In genomic region chr11:35083181-35084061, GRCh38 we compare ENCODE assay signal across 8 cellular contexts. TPM values are rescaled to one million over a fixed set of nuclear protein-coding genes. Genes with fewer than 3 reads are reported as not detected.
DNase-seq lines count a peak whose midpoint lies in the region; ATAC-seq and TF ChIP-seq lines count a peak whose summit lies in the region.

No MANE protein-coding gene starts in this region.

- intact Hi-C loops in CD8-positive, alpha-beta T cell (cut with DNase I, micrococcal nuclease): loop anchor here (2.0 to 5.0 kb wide), 6 partner anchors 25 to 85 kb away; partner anchors contain the start of gene CD44 (in 1 of the 2)
- intact Hi-C loops in activated CD4-positive, alpha-beta T cell treated with anti-CD3 and anti-CD28 coated beads, Interleukin-2, amount 10 ng/mL, durations not matched to agents 24 days and 14 days (cut with micrococcal nuclease): loop anchor here (1.0 to 10.0 kb wide), 13 partner anchors 38 to 849 kb away; partner anchors contain the start of genes APIP, CD44 and PDHX

- H3K27me3 ChIP-seq in CD8-positive, alpha-beta T cell (ENCODE audit: insufficient read depth, low read length): no peaks in the 10 kb centered on the region
- H3K27me3 ChIP-seq in HUES6 (ENCODE audit: control insufficient read depth, insufficient read depth, low read length): no peaks in the 10 kb centered on the region

- H3K36me3 Mint-ChIP-seq in CD8-positive, alpha-beta T cell: no peaks in the 10 kb centered on the region
- H3K36me3 Mint-ChIP-seq in activated CD4-positive, alpha-beta T cell treated with anti-CD3 and anti-CD28 coated beads, Interleukin-2, amount 10 ng/mL, durations not matched to agents 24 days and 14 days (ENCODE audit: low read depth): peaks cover 3% of the 10 kb centered on the region
- H3K36me3 Mint-ChIP-seq in stimulated activated memory B cell treated with anti-CD40 and anti-IgM and Interleukin-4, amounts not matched to agents 10 μg/mL and 1 μg/mL and 100 μg/mL, for 72 hours: no peaks in the 10 kb centered on the region

- H3K4me1 ChIP-seq in CD8-positive, alpha-beta T cell (ENCODE audit: insufficient read depth, low read length): peaks cover 71% of the 10 kb centered on the region
- H3K4me1 ChIP-seq in HUES6 (ENCODE audit: control insufficient read depth, insufficient read depth, low read length): peaks cover 15% of the 10 kb centered on the region; the same call in 1 of the 2 replicates

- peak; percentile 29 to 80 (median 65) for DNase-seq in CD8-positive, alpha-beta T cell
- DNase-seq in activated CD4-positive, alpha-beta T cell treated with anti-CD3 and anti-CD28 coated beads, Interleukin-2, amount 10 ng/mL, durations not matched to agents 24 days and 14 days: peak; percentile 93
- DNase-seq in coronary artery (ENCODE audit: low spot score) (peak; percentile 88), mucosa of gallbladder (ENCODE audit: low spot score) (peak; percentile 74), NCI-H146 treated with DMSO at 0.1 percent for 48 hours (lab: John Stamatoyannopoulos, UW; ENCODE audit: unreplicated experiment) (no peak)

- ATAC-seq in CD8-positive, alpha-beta T cell: peak; percentile 51
- ATAC-seq in GM21526 (IDR thresholded peaks at IDR 0.05; ENCODE audit: low FRiP score, unreplicated experiment): peak; percentile 58
- peak; percentile 96 for ATAC-seq in stimulated activated memory B cell treated with anti-CD40 and anti-IgM and Interleukin-4, amounts not matched to agents 10 μg/mL and 1 μg/mL and 100 μg/mL, for 72 hours

- H3K36me3 ChIP-seq in CD8-positive, alpha-beta T cell (ENCODE audit: insufficient read depth, low read length): no peaks in the 10 kb centered on the region
- no peaks in the 10 kb centered on the region for H3K36me3 ChIP-seq in HUES6 (ENCODE audit: control insufficient read depth, insufficient read depth, low read length)

- peaks cover 83% of the 10 kb centered on the region for H3K4me1 Mint-ChIP-seq in CD8-positive, alpha-beta T cell (ENCODE audit: low read depth)
- H3K4me1 Mint-ChIP-seq in activated CD4-positive, alpha-beta T cell treated with anti-CD3 and anti-CD28 coated beads, Interleukin-2, amount 10 ng/mL, durations not matched to agents 24 days and 14 days: peaks cover 78% of the 10 kb centered on the region
- H3K4me1 Mint-ChIP-seq in stimulated activated memory B cell treated with anti-CD40 and anti-IgM and Interleukin-4, amounts not matched to agents 10 μg/mL and 1 μg/mL and 100 μg/mL, for 72 hours: peaks cover 79% of the 10 kb centered on the region

- peak overlapping the region; percentile 73 for H3K27ac ChIP-seq in CD8-positive, alpha-beta T cell (ENCODE audit: low read depth, low read length)
- H3K27ac ChIP-seq in HUES6 (ENCODE audit: low read depth, low read length): no peak overlapping the region; the same call in 1 of the 2 replicates
- H3K27ac ChIP-seq in coronary artery: peak overlapping the region; percentile 62 to 83

- peak overlapping the region; percentile 30 for H3K9ac ChIP-seq in HUES6 (ENCODE audit: low read length)

- no peaks in the 10 kb centered on the region for H3K9me3 Mint-ChIP-seq in CD8-positive, alpha-beta T cell
- H3K9me3 Mint-ChIP-seq in activated CD4-positive, alpha-beta T cell treated with anti-CD3 and anti-CD28 coated beads, Interleukin-2, amount 10 ng/mL, durations not matched to agents 24 days and 14 days: peaks cover 13% of the 10 kb centered on the region
- H3K9me3 Mint-ChIP-seq in stimulated activated memory B cell treated with anti-CD40 and anti-IgM and Interleukin-4, amounts not matched to agents 10 μg/mL and 1 μg/mL and 100 μg/mL, for 72 hours: no peaks in the 10 kb centered on the region

- H3K4me3 Mint-ChIP-seq in CD8-positive, alpha-beta T cell: peak overlapping the region; percentile 73
- peak overlapping the region; percentile 73 for H3K4me3 Mint-ChIP-seq in activated CD4-positive, alpha-beta T cell treated with anti-CD3 and anti-CD28 coated beads, Interleukin-2, amount 10 ng/mL, durations not matched to agents 24 days and 14 days
- H3K4me3 Mint-ChIP-seq in stimulated activated memory B cell treated with anti-CD40 and anti-IgM and Interleukin-4, amounts not matched to agents 10 μg/mL and 1 μg/mL and 100 μg/mL, for 72 hours: peak overlapping the region; percentile 72

- H3K27ac Mint-ChIP-seq in CD8-positive, alpha-beta T cell: peak overlapping the region; percentile 98
- peak overlapping the region; percentile 86 for H3K27ac Mint-ChIP-seq in activated CD4-positive, alpha-beta T cell treated with anti-CD3 and anti-CD28 coated beads, Interleukin-2, amount 10 ng/mL, durations not matched to agents 24 days and 14 days
- peak overlapping the region; percentile 98 for H3K27ac Mint-ChIP-seq in stimulated activated memory B cell treated with anti-CD40 and anti-IgM and Interleukin-4, amounts not matched to agents 10 μg/mL and 1 μg/mL and 100 μg/mL, for 72 hours

- POLR2A ChIA-PET in CD8-positive, alpha-beta T cell (lab: Charles Lee): interaction anchor here (1.2 kb wide), 1 partner anchor 56 kb away, joined by 5 read pairs; the partner anchor contains the start of gene CD44

- H3K4me3 ChIP-seq in CD8-positive, alpha-beta T cell (ENCODE audit: low read depth, low read length): peak overlapping the region; percentile 40
- H3K4me3 ChIP-seq in HUES6 (ENCODE audit: low read depth, low read length): no peak overlapping the region
- no peak overlapping the region for H3K4me3 ChIP-seq in coronary artery

- no peak for TF ChIP-seq CTCF in CD8-positive, alpha-beta T cell (IDR thresholded peaks at IDR 0.05)
- TF ChIP-seq CTCF in coronary artery (IDR thresholded peaks at IDR 0.05): no peak

- no peaks in the 10 kb centered on the region for H3K27me3 Mint-ChIP-seq in CD8-positive, alpha-beta T cell (ENCODE audit: low read depth)
- H3K27me3 Mint-ChIP-seq in activated CD4-positive, alpha-beta T cell treated with anti-CD3 and anti-CD28 coated beads, Interleukin-2, amount 10 ng/mL, durations not matched to agents 24 days and 14 days: peaks cover 1% of the 10 kb centered on the region
- H3K27me3 Mint-ChIP-seq in stimulated activated memory B cell treated with anti-CD40 and anti-IgM and Interleukin-4, amounts not matched to agents 10 μg/mL and 1 μg/mL and 100 μg/mL, for 72 hours: no peaks in the 10 kb centered on the region

- CTCF ChIA-PET in CD8-positive, alpha-beta T cell (lab: Charles Lee): interaction anchor here (1.3 kb wide), 1 partner anchor 38 kb away, joined by 4 read pairs; no protein-coding TSS in a partner anchor

- no peaks in the 10 kb centered on the region for H3K9me3 ChIP-seq in CD8-positive, alpha-beta T cell (ENCODE audit: low read length)
- no peaks in the 10 kb centered on the region for H3K9me3 ChIP-seq in HUES6 (ENCODE audit: control insufficient read depth, insufficient read depth, low read depth, low read length)

RNA-seq across cellular contexts. Expression of gene CD44, which starts 55.5 kb away (rescaled TPM):
- total RNA-seq in CD8-positive, alpha-beta T cell: 1,000 to 10,000 TPM; 1,070 to 1,104 TPM
- total RNA-seq in activated CD4-positive, alpha-beta T cell treated with anti-CD3 and anti-CD28 coated beads, Interleukin-2, amount 10 ng/mL, durations not matched to agents 24 days and 14 days: 488 and 489 TPM in 2 replicates
- total RNA-seq in mucosa of gallbladder: 356 TPM
